In genomic region chr1:20603473-20604464, GRCh38 we compare ENCODE assay signal across 14 cellular contexts. TPM values are rescaled to one million over a fixed set of nuclear protein-coding genes. Genes with fewer than 3 reads are reported as not detected.
A peak's percentile ranks its signal among the peaks of the same experiment; 100 is the strongest.
DNase-seq lines count a peak whose midpoint lies in the region; ATAC-seq and TF ChIP-seq lines count a peak whose summit lies in the region.
"Had no signal": no experiment of that assay in that cellular context is flagged by ENCODE, and none has a peak within 500 bp of the region (broad histone marks: within the 10 kb centered on the region; RNA-seq: fewer than 3 reads in every experiment).

No MANE protein-coding gene starts in this region.

- H3K4me3 ChIP-seq in Karpas-422 (ENCODE audit: low read length) = no peak overlapping the region
- H3K4me3 ChIP-seq in astrocyte of the spinal cord (ENCODE audit: low read depth, low read length) = no peak overlapping the region
- H3K4me3 ChIP-seq: psoas muscle had no signal

- no peaks in the 10 kb centered on the region for H3K79me2 ChIP-seq in Karpas-422 (ENCODE audit: low read length)

- H3K27me3 ChIP-seq in Karpas-422 (ENCODE audit: low read length) = no peaks in the 10 kb centered on the region

- no peak for TF ChIP-seq CTCF in astrocyte of the spinal cord (IDR thresholded peaks at IDR 0.05; ENCODE audit: low read depth, low read length)

- DNase-seq in AG08395 (ENCODE audit: low spot score) (peak; percentile 90), Karpas-422 (peak; percentile 45), astrocyte of the spinal cord (ENCODE audit: low read depth, low spot score) (peak; percentile 68), left colon (no peak), ecto neural progenitor cell (ENCODE audit: low spot score) (no peak), mucosa of gallbladder (ENCODE audit: low spot score) (no peak)
- DNase-seq: activated gamma-delta T cell; C1 segment of cervical spinal cord; effector memory CD4-positive, alpha-beta T cell; NCI-H1092; psoas muscle had no signal

- H3K9me2 ChIP-seq in Karpas-422 (replicated peaks; ENCODE audit: insufficient read depth, low read length) = no peaks in the 10 kb centered on the region

- no peaks in the 10 kb centered on the region for H3K4me1 ChIP-seq in Karpas-422 (ENCODE audit: low read length)
- H3K4me1 ChIP-seq: psoas muscle had no signal

- in situ Hi-C loops in astrocyte of the spinal cord (cut with HindIII; ENCODE audit: low sequenced_read_pairs) = no loop called here

- H3K9ac ChIP-seq in Karpas-422 (ENCODE audit: low read length) = no peak overlapping the region

- ATAC-seq in left colon (peak; percentile 70), GM21381 (IDR thresholded peaks at IDR 0.05; ENCODE audit: unreplicated experiment) (no peak), GM21528 (IDR thresholded peaks at IDR 0.05; ENCODE audit: low FRiP score, unreplicated experiment) (no peak)
- ATAC-seq: psoas muscle had no signal

- no peaks in the 10 kb centered on the region for H3K9me3 ChIP-seq in Karpas-422 (ENCODE audit: low read length)
- H3K9me3 ChIP-seq: psoas muscle had no signal

- H2AFZ ChIP-seq in Karpas-422 (ENCODE audit: low read length) = no peak overlapping the region

- H3K27ac ChIP-seq in Karpas-422 (ENCODE audit: low read length) = no peak overlapping the region
- H3K27ac ChIP-seq: psoas muscle, VCaP had no signal

- no peaks in the 10 kb centered on the region for H4K20me1 ChIP-seq in Karpas-422 (ENCODE audit: insufficient read depth, low read depth, low read length)

- no peaks in the 10 kb centered on the region for H3K36me3 ChIP-seq in Karpas-422 (ENCODE audit: insufficient read depth, low read length)

- H3K4me2 ChIP-seq in Karpas-422 (ENCODE audit: low read depth, low read length, poor library complexity, severe bottlenecking) = no peak overlapping the region

- intact Hi-C loops in left colon (cut with DNase I, micrococcal nuclease) = no loop called here

RNA-seq across cellular contexts. Expression of gene CDA, which starts 14.9 kb away (rescaled TPM):
- not detected in 2 replicates for total RNA-seq in Karpas-422 (2014; rRNA removed; shearing (Covaris generic); ENCODE audit: low replicate concordance)
- total RNA-seq in left colon (100 to 1,000 TPM in 1 of 2 donors, 10 to 100 TPM in 1; 61.3 to 138 TPM), mucosa of gallbladder (1.6 TPM)

RNA-seq across cellular contexts. Expression of gene PINK1, which starts 29.5 kb away (rescaled TPM):
- total RNA-seq in Karpas-422 (2014; rRNA removed; shearing (Covaris generic); ENCODE audit: low replicate concordance) = 4.0 and 8.5 TPM in 2 replicates
- 100 to 1,000 TPM in 1 of 2 donors, 10 to 100 TPM in 1; 95.6 to 127 TPM for total RNA-seq in left colon
- 72.9 TPM for total RNA-seq in mucosa of gallbladder

RNA-seq across cellular contexts. Expression of gene FAM43B, which starts 51.4 kb away (rescaled TPM):
- total RNA-seq in Karpas-422 (2014; rRNA removed; shearing (Covaris generic); ENCODE audit: low replicate concordance) = not detected in 2 replicates
- total RNA-seq in left colon (under 1 TPM; 0.09 to 0.39 TPM), mucosa of gallbladder (0.52 TPM)

RNA-seq across cellular contexts. Expression of gene DDOST, which starts 57.4 kb away (rescaled TPM):
- total RNA-seq in Karpas-422 (2014; rRNA removed; shearing (Covaris generic); ENCODE audit: low replicate concordance) = 141 and 161 TPM in 2 replicates
- total RNA-seq in left colon (100 to 1,000 TPM; 180 to 206 TPM), mucosa of gallbladder (200 TPM)

Comparison
In these comparisons a context has a peak if more than half of its experiments do, and no peak if none do; other contexts are left out.
1. DNase-seq: peak in AG08395 (single experiment), Karpas-422 (single experiment) and astrocyte of the spinal cord (single experiment); none in left colon (0 of 2), ecto neural progenitor cell (single experiment) and mucosa of gallbladder (single experiment).
2. RNA of gene CDA, which starts 14.9 kb away (total RNA-seq): 61.3 to 138 TPM in left colon; 1.6 TPM in mucosa of gallbladder (single experiment) and not detected in Karpas-422; every median in the first group is over 10 times any median in the second.